In genomic region chr1:166785987-166786386, GRCh38 we compare ENCODE assay signal across 2 cellular contexts.
TF ChIP-seq lines count a peak whose summit lies in the region.

No MANE protein-coding gene starts in this region.

TF ChIP-seq in SK-N-SH, 30 proteins besides CTCF, POLR2A, EP300 and RAD21:
- TF ChIP-seq, protein P1, sequence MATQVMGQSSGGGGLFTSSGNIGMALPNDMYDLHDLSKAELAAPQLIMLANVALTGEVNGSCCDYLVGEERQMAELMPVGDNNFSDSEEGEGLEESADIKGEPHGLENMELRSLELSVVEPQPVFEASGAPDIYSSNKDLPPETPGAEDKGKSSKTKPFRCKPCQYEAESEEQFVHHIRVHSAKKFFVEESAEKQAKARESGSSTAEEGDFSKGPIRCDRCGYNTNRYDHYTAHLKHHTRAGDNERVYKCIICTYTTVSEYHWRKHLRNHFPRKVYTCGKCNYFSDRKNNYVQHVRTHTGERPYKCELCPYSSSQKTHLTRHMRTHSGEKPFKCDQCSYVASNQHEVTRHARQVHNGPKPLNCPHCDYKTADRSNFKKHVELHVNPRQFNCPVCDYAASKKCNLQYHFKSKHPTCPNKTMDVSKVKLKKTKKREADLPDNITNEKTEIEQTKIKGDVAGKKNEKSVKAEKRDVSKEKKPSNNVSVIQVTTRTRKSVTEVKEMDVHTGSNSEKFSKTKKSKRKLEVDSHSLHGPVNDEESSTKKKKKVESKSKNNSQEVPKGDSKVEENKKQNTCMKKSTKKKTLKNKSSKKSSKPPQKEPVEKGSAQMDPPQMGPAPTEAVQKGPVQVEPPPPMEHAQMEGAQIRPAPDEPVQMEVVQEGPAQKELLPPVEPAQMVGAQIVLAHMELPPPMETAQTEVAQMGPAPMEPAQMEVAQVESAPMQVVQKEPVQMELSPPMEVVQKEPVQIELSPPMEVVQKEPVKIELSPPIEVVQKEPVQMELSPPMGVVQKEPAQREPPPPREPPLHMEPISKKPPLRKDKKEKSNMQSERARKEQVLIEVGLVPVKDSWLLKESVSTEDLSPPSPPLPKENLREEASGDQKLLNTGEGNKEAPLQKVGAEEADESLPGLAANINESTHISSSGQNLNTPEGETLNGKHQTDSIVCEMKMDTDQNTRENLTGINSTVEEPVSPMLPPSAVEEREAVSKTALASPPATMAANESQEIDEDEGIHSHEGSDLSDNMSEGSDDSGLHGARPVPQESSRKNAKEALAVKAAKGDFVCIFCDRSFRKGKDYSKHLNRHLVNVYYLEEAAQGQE (IDR thresholded peaks at IDR 0.05; ENCODE audit: low read depth, low read length), result no peak
- no peak for TF ChIP-seq RFX5 (IDR thresholded peaks at IDR 0.05; ENCODE audit: low read length)
- no peak for TF ChIP-seq MEF2A (IDR thresholded peaks at IDR 0.05; ENCODE audit: borderline replicate concordance, low read depth)
- no peak for TF ChIP-seq USF1 (IDR thresholded peaks at IDR 0.05; ENCODE audit: borderline replicate concordance, low read depth)
- TF ChIP-seq RCOR1 (IDR thresholded peaks at IDR 0.05; ENCODE audit: low read length), result no peak
- no peak for TF ChIP-seq NFIC (IDR thresholded peaks at IDR 0.05; ENCODE audit: borderline replicate concordance)
- TF ChIP-seq, protein P2, sequence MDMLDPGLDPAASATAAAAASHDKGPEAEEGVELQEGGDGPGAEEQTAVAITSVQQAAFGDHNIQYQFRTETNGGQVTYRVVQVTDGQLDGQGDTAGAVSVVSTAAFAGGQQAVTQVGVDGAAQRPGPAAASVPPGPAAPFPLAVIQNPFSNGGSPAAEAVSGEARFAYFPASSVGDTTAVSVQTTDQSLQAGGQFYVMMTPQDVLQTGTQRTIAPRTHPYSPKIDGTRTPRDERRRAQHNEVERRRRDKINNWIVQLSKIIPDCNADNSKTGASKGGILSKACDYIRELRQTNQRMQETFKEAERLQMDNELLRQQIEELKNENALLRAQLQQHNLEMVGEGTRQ (IDR thresholded peaks at IDR 0.05; ENCODE audit: borderline replicate concordance, low read depth, low read length), result no peak
- TF ChIP-seq ZBTB33 (IDR thresholded peaks at IDR 0.05; ENCODE audit: borderline replicate concordance, low read depth), result no peak
- TF ChIP-seq FOSL2 (IDR thresholded peaks at IDR 0.05; ENCODE audit: borderline replicate concordance, low read depth), result no peak
- no peak for TF ChIP-seq MXI1 (IDR thresholded peaks at IDR 0.05; ENCODE audit: low read depth, low read length)
- no peak for TF ChIP-seq SMC3 (IDR thresholded peaks at IDR 0.05; ENCODE audit: low read depth, low read length)
- no peak for TF ChIP-seq JUND (IDR thresholded peaks at IDR 0.05)
- no peak for TF ChIP-seq POLR2AphosphoS5 (IDR thresholded peaks at IDR 0.05; ENCODE audit: low read depth, low read length)
- TF ChIP-seq MAX (IDR thresholded peaks at IDR 0.05; ENCODE audit: low read depth), result no peak
- no peak for TF ChIP-seq EZH2phosphoT487 (IDR thresholded peaks at IDR 0.05; ENCODE audit: borderline replicate concordance, low read depth)

TF ChIP-seq in SK-N-SH treated with all-trans-retinoic acid at 6 μM for 48 hours, 23 proteins besides CTCF, POLR2A, EP300 and RAD21:
- TF ChIP-seq ZNF565 (CRISPR knock-in tag; conservative IDR thresholded peaks at IDR 0.05; ENCODE audit: low read depth) (no peak), CREB5 (CRISPR knock-in tag; IDR thresholded peaks at IDR 0.05; ENCODE audit: low read depth) (no peak), ZFP30 (CRISPR knock-in tag; IDR thresholded peaks at IDR 0.05) (no peak), ISL1 (CRISPR knock-in tag; IDR thresholded peaks at IDR 0.05) (no peak), ZNF8 (CRISPR knock-in tag; IDR thresholded peaks at IDR 0.05) (no peak), GLIS3 (CRISPR knock-in tag; IDR thresholded peaks at IDR 0.05) (no peak), ARNTL (CRISPR knock-in tag; IDR thresholded peaks at IDR 0.05; ENCODE audit: borderline replicate concordance, low read depth) (no peak)
- TF ChIP-seq, protein P3, sequence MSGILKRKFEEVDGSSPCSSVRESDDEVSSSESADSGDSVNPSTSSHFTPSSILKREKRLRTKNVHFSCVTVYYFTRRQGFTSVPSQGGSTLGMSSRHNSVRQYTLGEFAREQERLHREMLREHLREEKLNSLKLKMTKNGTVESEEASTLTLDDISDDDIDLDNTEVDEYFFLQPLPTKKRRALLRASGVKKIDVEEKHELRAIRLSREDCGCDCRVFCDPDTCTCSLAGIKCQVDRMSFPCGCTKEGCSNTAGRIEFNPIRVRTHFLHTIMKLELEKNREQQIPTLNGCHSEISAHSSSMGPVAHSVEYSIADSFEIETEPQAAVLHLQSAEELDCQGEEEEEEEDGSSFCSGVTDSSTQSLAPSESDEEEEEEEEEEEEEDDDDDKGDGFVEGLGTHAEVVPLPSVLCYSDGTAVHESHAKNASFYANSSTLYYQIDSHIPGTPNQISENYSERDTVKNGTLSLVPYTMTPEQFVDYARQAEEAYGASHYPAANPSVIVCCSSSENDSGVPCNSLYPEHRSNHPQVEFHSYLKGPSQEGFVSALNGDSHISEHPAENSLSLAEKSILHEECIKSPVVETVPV (CRISPR knock-in tag; IDR thresholded peaks at IDR 0.05), result no peak
